In the genomic region with DNA sequence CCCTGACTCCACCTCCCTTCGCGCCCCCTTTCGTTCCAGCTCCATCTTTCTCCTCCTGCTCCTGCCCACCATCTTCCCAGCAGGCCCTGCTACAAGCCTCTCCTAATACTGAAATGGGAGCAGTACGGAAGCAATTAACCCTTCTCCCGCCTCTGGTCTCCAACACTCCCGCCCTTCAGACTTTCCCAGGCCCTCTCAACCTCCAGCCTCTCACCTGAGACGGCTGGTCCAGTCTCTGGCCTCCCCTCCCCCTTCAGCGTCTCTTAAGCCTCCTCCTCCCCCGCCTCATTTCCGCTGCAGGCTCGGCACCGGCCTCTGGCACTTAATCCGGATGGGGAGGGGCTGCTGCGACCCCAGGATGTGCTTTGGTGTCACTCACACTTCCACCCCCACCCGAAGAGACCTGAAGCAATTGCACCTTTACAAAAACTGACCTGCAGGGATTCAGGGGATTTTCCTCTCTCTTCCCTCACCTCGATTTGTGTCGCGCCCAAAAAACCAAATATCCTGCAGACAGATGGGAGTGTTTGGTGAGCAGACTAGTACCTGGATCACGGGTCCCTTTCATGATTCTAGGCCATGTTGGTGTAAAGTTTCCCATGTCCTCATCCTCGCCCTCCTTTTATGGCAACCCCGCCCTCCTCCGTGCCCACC, we compare ENCODE assay signal across 8 cellular contexts. TPM values are rescaled to one million over a fixed set of nuclear protein-coding genes. Genes with fewer than 3 reads are reported as not detected.
DNase-seq lines count a peak whose midpoint lies in the region; ATAC-seq and TF ChIP-seq lines count a peak whose summit lies in the region.

No MANE protein-coding gene starts in this region.

- CTCF ChIA-PET in HCT116 (lab: Charles Lee): no interaction called here
- CTCF ChIA-PET in activated CD8-positive, alpha-beta T cell treated with anti-CD3 and anti-CD28 coated beads, Interleukin-2, amount 10 ng/mL, durations not matched to agents 7 days and 5 days (lab: Charles Lee): interaction anchor here (1.0 to 1.4 kb wide), 4 partner anchors 23 to 236 kb away, joined by 3 to 4 read pairs (median 3); no protein-coding TSS in a partner anchor

- peaks cover 3% of the 10 kb centered on the region for H3K27me3 Mint-ChIP-seq in activated CD8-positive, alpha-beta T cell treated with anti-CD3 and anti-CD28 coated beads, Interleukin-2, amount 10 ng/mL, durations not matched to agents 7 days and 5 days (ENCODE audit: low read depth)

- RAD21 ChIA-PET in HCT116 (lab: Charles Lee; ENCODE audit: low non-redundant PET in 1 of 2, low total read pairs in 2 of 2, uncharacterized antibody in 2 of 2, unreplicated experiment in 2 of 2): no interaction called here

- WGBS in testis, 2 donors: 0 to 2% methylated on average over 14 to 22 of the region's 22 CpGs

- peak; percentile 9 for DNase-seq in GM04504 (ENCODE audit: low read depth)
- peak; percentile 48 for DNase-seq in HCT116 (ENCODE audit: low read depth, low spot score)
- DNase-seq in NCI-H1694 (lab: John Stamatoyannopoulos, UW): peak; percentile 50
- DNase-seq in activated CD8-positive, alpha-beta T cell treated with anti-CD3 and anti-CD28 coated beads, Interleukin-2, amount 10 ng/mL, durations not matched to agents 7 days and 5 days: peak; percentile 57
- DNase-seq in fibroblast of gingiva (ENCODE audit: low read depth): peak; percentile 20
- DNase-seq in myocyte (ENCODE audit: low read depth): peak; percentile 49
- peak; percentile 69 for DNase-seq in testis
- DNase-seq in cerebellar nuclear complex (lab: John Stamatoyannopoulos, UW): no peak

- H3K27ac ChIP-seq in HCT116 (ENCODE audit: low read depth, low read length) (peak overlapping the region; percentile 89), testis (peak overlapping the region; percentile 88 to 93)

- H3K9me2 ChIP-seq in HCT116 (ENCODE audit: insufficient read depth): no peaks in the 10 kb centered on the region

- intact Hi-C loops in HCT116 (cut with micrococcal nuclease) (no loop called here), testis (cut with DNase I; ENCODE audit: low total_unique reads) (no loop called here)

- POLR2A ChIA-PET in HCT116 (lab: Charles Lee): no interaction called here
- POLR2A ChIA-PET in activated CD8-positive, alpha-beta T cell treated with anti-CD3 and anti-CD28 coated beads, Interleukin-2, amount 10 ng/mL, durations not matched to agents 7 days and 5 days (lab: Charles Lee): interaction anchor here (1.0 kb wide), 1 partner anchor 39 kb away, joined by 3 read pairs; a partner anchor contains a TSS

- TF ChIP-seq CTCF in HCT116 (IDR thresholded peaks at IDR 0.05 in 2 of 3, conservative IDR thresholded peaks at IDR 0.05 in 1 of 3; ENCODE audit: borderline replicate concordance in 1 of 3, insufficient read depth in 1 of 3, low read depth in 2 of 3, low read length in 2 of 3) (no peak), testis (IDR thresholded peaks at IDR 0.05) (no peak)

- BruUV-seq in HCT116 (replicated peaks; lab: Mats Ljungman, UMichigan): no TSS peak

- no peak for TF ChIP-seq RAD21 in HCT116 (IDR thresholded peaks at IDR 0.05; ENCODE audit: low read depth)

- H3K4me2 ChIP-seq in HCT116 (ENCODE audit: low read length): peak overlapping the region; percentile 80

- peak overlapping the region; percentile 96 for H3K27ac Mint-ChIP-seq in activated CD8-positive, alpha-beta T cell treated with anti-CD3 and anti-CD28 coated beads, Interleukin-2, amount 10 ng/mL, durations not matched to agents 7 days and 5 days

- no peaks in the 10 kb centered on the region for H4K20me1 ChIP-seq in HCT116 (ENCODE audit: insufficient read depth)

- H3K9ac ChIP-seq in HCT116 (ENCODE audit: low read length): peak overlapping the region; percentile 84

- peak overlapping the region; percentile 89 for H3K4me3 Mint-ChIP-seq in activated CD8-positive, alpha-beta T cell treated with anti-CD3 and anti-CD28 coated beads, Interleukin-2, amount 10 ng/mL, durations not matched to agents 7 days and 5 days

- H3K36me3 Mint-ChIP-seq in activated CD8-positive, alpha-beta T cell treated with anti-CD3 and anti-CD28 coated beads, Interleukin-2, amount 10 ng/mL, durations not matched to agents 7 days and 5 days (ENCODE audit: low read depth): peaks cover 18% of the 10 kb centered on the region

- H3K36me3 ChIP-seq in HCT116 (ENCODE audit: control insufficient read depth in 1 of 2, insufficient read depth in 2 of 2, low read length in 2 of 2): no peaks in the 10 kb centered on the region
- H3K36me3 ChIP-seq in testis (ENCODE audit: low read depth, missing control alignments): no peaks in the 10 kb centered on the region

- H3K4me3 ChIP-seq in HCT116 (replicated peaks in 1 of 2; ENCODE audit: low read depth in 1 of 2, low read length in 2 of 2): peak overlapping the region; percentile 78 to 82
- peak overlapping the region; percentile 62 to 70 for H3K4me3 ChIP-seq in testis

- no peaks in the 10 kb centered on the region for H3K9me3 Mint-ChIP-seq in activated CD8-positive, alpha-beta T cell treated with anti-CD3 and anti-CD28 coated beads, Interleukin-2, amount 10 ng/mL, durations not matched to agents 7 days and 5 days (ENCODE audit: insufficient read depth)

- no peak overlapping the region for H2AFZ ChIP-seq in HCT116 (ENCODE audit: low read depth, low read length, poor library complexity, severe bottlenecking)

- TF ChIP-seq POLR2A in HCT116 (IDR thresholded peaks at IDR 0.05; ENCODE audit: borderline replicate concordance, extremely low read depth, insufficient read depth, insufficient read length) (no peak), testis (IDR thresholded peaks at IDR 0.05) (no peak)

- ATAC-seq in HCT116: peak; percentile 80
- ATAC-seq in activated CD8-positive, alpha-beta T cell treated with anti-CD3 and anti-CD28 coated beads, Interleukin-2, amount 10 ng/mL, durations not matched to agents 7 days and 5 days: peak; percentile 60

- H3K27me3 ChIP-seq in HCT116 (ENCODE audit: insufficient read depth, low read length): no peaks in the 10 kb centered on the region
- no peaks in the 10 kb centered on the region for H3K27me3 ChIP-seq in testis

- peaks cover 19% of the 10 kb centered on the region for H3K79me2 ChIP-seq in HCT116 (ENCODE audit: insufficient read depth, low read length)

- peaks cover 21% of the 10 kb centered on the region for H3K4me1 Mint-ChIP-seq in activated CD8-positive, alpha-beta T cell treated with anti-CD3 and anti-CD28 coated beads, Interleukin-2, amount 10 ng/mL, durations not matched to agents 7 days and 5 days (ENCODE audit: low read depth)

- H3K9me3 ChIP-seq in HCT116 (ENCODE audit: control insufficient read depth in 1 of 2, insufficient read depth in 1 of 2, low read depth in 1 of 2, low read length in 2 of 2) (no peaks in the 10 kb centered on the region), testis (no peaks in the 10 kb centered on the region)

- H3K4me1 ChIP-seq in HCT116 (ENCODE audit: control insufficient read depth in 1 of 2, insufficient read depth in 2 of 2, low read length in 2 of 2) (peaks cover 3 to 15% of the 10 kb centered on the region in 2 experiments; a peak in 2 of 4 replicates), testis (no peaks in the 10 kb centered on the region)

TF ChIP-seq in HCT116, 20 proteins besides CTCF, POLR2A, EP300 and RAD21:
- TF ChIP-seq EGR1 (IDR thresholded peaks at IDR 0.05; ENCODE audit: low read depth) (peak; percentile 64; the same call in 1 of the 2 replicates), SRF (IDR thresholded peaks at IDR 0.05; ENCODE audit: low read depth) (peak; percentile 49; the same call in 1 of the 2 replicates), POLR2AphosphoS5 (IDR thresholded peaks at IDR 0.05; ENCODE audit: low read depth, low read length) (peak; percentile 49), EZH2 (IDR thresholded peaks at IDR 0.05) (no peak), YY1 (IDR thresholded peaks at IDR 0.05; ENCODE audit: extremely low read depth, insufficient replicate concordance, low read depth, low read length) (peak; percentile 89)
TF ChIP-seq in HCT116: peak in this region for 4.

RNA-seq across cellular contexts. Expression of a gene that starts 0.7 kb away (rescaled TPM):
- total RNA-seq in HCT116 (2021; ENCODE audit: unreplicated experiment): 37.3 TPM
- 13.8 and 16.9 TPM in 2 replicates for polyA plus RNA-seq in HCT116 (2012)
- 10 to 100 TPM; 32.4 to 35.4 TPM for total RNA-seq in activated CD8-positive, alpha-beta T cell treated with anti-CD3 and anti-CD28 coated beads, Interleukin-2, amount 10 ng/mL, durations not matched to agents 7 days and 5 days
- 119 and 141 TPM in 2 replicates for total RNA-seq in myocyte
- 64.3 TPM for polyA plus RNA-seq in myocyte (2012)
- 10 to 100 TPM; 76.5 to 91.1 TPM for total RNA-seq in testis
- polyA plus RNA-seq in testis (ENCODE audit: insufficient read depth, low read depth, low replicate concordance): 83.1 TPM

RNA-seq across cellular contexts. Expression of a gene that starts 22.3 kb away (rescaled TPM):
- not detected for total RNA-seq in HCT116 (2021; ENCODE audit: unreplicated experiment)
- not detected in 2 replicates for polyA plus RNA-seq in HCT116 (2012)
- total RNA-seq in activated CD8-positive, alpha-beta T cell treated with anti-CD3 and anti-CD28 coated beads, Interleukin-2, amount 10 ng/mL, durations not matched to agents 7 days and 5 days: not detected
- total RNA-seq in myocyte: not detected in 2 replicates
- not detected for polyA plus RNA-seq in myocyte (2012)
- total RNA-seq in testis: 100 to 1,000 TPM in 1 of 2 donors, 10 to 100 TPM in 1; 89.1 to 103 TPM
- 77.5 TPM for polyA plus RNA-seq in testis (ENCODE audit: insufficient read depth, low read depth, low replicate concordance)

RNA-seq across cellular contexts. Expression of a gene that starts 39.4 kb away (rescaled TPM):
- total RNA-seq in HCT116 (2021; ENCODE audit: unreplicated experiment) (0.91 TPM), myocyte (3.1 and 3.2 TPM in 2 replicates), testis (100 to 1,000 TPM; 104 to 125 TPM)
- 0.49 and 0.75 TPM in 2 replicates for polyA plus RNA-seq in HCT116 (2012)
- total RNA-seq in activated CD8-positive, alpha-beta T cell treated with anti-CD3 and anti-CD28 coated beads, Interleukin-2, amount 10 ng/mL, durations not matched to agents 7 days and 5 days: 1 to 10 TPM; 8.9 to 9.0 TPM
- 11.4 TPM for polyA plus RNA-seq in myocyte (2012)
- polyA plus RNA-seq in testis (ENCODE audit: insufficient read depth, low read depth, low replicate concordance): 90.7 TPM

RNA-seq across cellular contexts. Expression of a gene that starts 56.5 kb away (rescaled TPM):
- 35.7 TPM for total RNA-seq in HCT116 (2021; ENCODE audit: unreplicated experiment)
- polyA plus RNA-seq in HCT116 (2012): 104 and 116 TPM in 2 replicates
- total RNA-seq in activated CD8-positive, alpha-beta T cell treated with anti-CD3 and anti-CD28 coated beads, Interleukin-2, amount 10 ng/mL, durations not matched to agents 7 days and 5 days: 1 to 10 TPM; 4.9 to 5.3 TPM
- 6.5 and 11.7 TPM in 2 replicates for total RNA-seq in myocyte
- 2.7 TPM for polyA plus RNA-seq in myocyte (2012)
- total RNA-seq in testis: 100 to 1,000 TPM in 1 of 2 donors, 10 to 100 TPM in 1; 88.9 to 116 TPM
- 82.7 TPM for polyA plus RNA-seq in testis (ENCODE audit: insufficient read depth, low read depth, low replicate concordance)

Comparison
In these comparisons a context has a peak if more than half of its experiments do, and no peak if none do; other contexts are left out.
1. DNase-seq: peak in GM04504 (single experiment), HCT116 (single experiment), NCI-H1694 (single experiment), activated CD8-positive, alpha-beta T cell treated with anti-CD3 and anti-CD28 coated beads, Interleukin-2, amount 10 ng/mL, durations not matched to agents 7 days and 5 days (single experiment), fibroblast of gingiva (single experiment), myocyte (single experiment) and testis (single experiment); none in cerebellar nuclear complex (0 of 2).
2. RNA of a gene that starts 22.3 kb away (total RNA-seq): 89.1 to 103 TPM in testis; not detected in HCT116 (single experiment), not detected in activated CD8-positive, alpha-beta T cell treated with anti-CD3 and anti-CD28 coated beads, Interleukin-2, amount 10 ng/mL, durations not matched to agents 7 days and 5 days and not detected in myocyte; every median in the first group is over 10 times any median in the second.
3. RNA of a gene that starts 39.4 kb away (total RNA-seq): 104 to 125 TPM in testis; 8.9 to 9.0 TPM in activated CD8-positive, alpha-beta T cell treated with anti-CD3 and anti-CD28 coated beads, Interleukin-2, amount 10 ng/mL, durations not matched to agents 7 days and 5 days, 3.1 to 3.2 TPM in myocyte and 0.91 TPM in HCT116 (single experiment); every median in the first group is over 10 times any median in the second.